Comparison of ENCODE assay signal across 18 cellular contexts in genomic region chr19:41912899-41913475, GRCh38. TPM values are rescaled to one million over a fixed set of nuclear protein-coding genes. Genes with fewer than 3 reads are reported as not detected.
DNase-seq lines count a peak whose midpoint lies in the region; ATAC-seq and TF ChIP-seq lines count a peak whose summit lies in the region.
"Had no signal": no experiment of that assay in that cellular context is flagged by ENCODE, and none has a peak within 500 bp of the region (broad histone marks: within the 10 kb centered on the region; RNA-seq: fewer than 3 reads in every experiment).

No MANE protein-coding gene starts in this region.

- peaks cover 5% of the 10 kb centered on the region; the same call in 1 of the 2 replicates for H3K4me1 ChIP-seq in HUES48 (ENCODE audit: control insufficient read depth, insufficient read depth, low read length)

- H3K4me3 Mint-ChIP-seq in central memory CD8-positive, alpha-beta T cell: no peak overlapping the region
- peak overlapping the region in 4 of 8 donors; percentile 32 to 82 (median 54) for H3K4me3 Mint-ChIP-seq in naive B cell
- H3K4me3 Mint-ChIP-seq in activated T-helper 1 cell treated with anti-CD3 and anti-CD28 coated beads, Interleukin-12 subunit alpha, Interleukin-12 subunit beta, Interleukin-2, Interleukin-4 antibody, amounts not matched to agents 30 ng/mL and 10 ng/mL and 1 ng/mL, durations not matched to agents 14 hours and 24 hours and 36 hours: no peak overlapping the region
- H3K4me3 Mint-ChIP-seq: activated B cell treated with CpG ODN at 0.5 μM for 24 hours had no signal

- H3K27me3 Mint-ChIP-seq in central memory CD8-positive, alpha-beta T cell: peaks cover 11% of the 10 kb centered on the region
- peaks cover 0 to 11% (median 4%) of the 10 kb centered on the region in 3 donors for H3K27me3 Mint-ChIP-seq in naive B cell
- H3K27me3 Mint-ChIP-seq in activated T-helper 1 cell treated with anti-CD3 and anti-CD28 coated beads, Interleukin-12 subunit alpha, Interleukin-12 subunit beta, Interleukin-2, Interleukin-4 antibody, amounts not matched to agents 30 ng/mL and 10 ng/mL and 1 ng/mL, durations not matched to agents 14 hours and 24 hours and 36 hours (ENCODE audit: insufficient read depth): peaks cover 23% of the 10 kb centered on the region

- TF ChIP-seq CTCF in coronary artery (IDR thresholded peaks at IDR 0.05): no peak

- peaks cover 98% of the 10 kb centered on the region for H3K27me3 ChIP-seq in HUES48 (ENCODE audit: control insufficient read depth, insufficient read depth, low read length)

- DNase-seq in DMS53 (lab: John Stamatoyannopoulos, UW) (peak; percentile 63), DMS53 treated with DMSO at 0.1 percent for 48 hours (lab: John Stamatoyannopoulos, UW; ENCODE audit: unreplicated experiment) (no peak), naive B cell (no peak), coronary artery (ENCODE audit: low spot score) (no peak), SHP77 (lab: John Stamatoyannopoulos, UW) (no peak)
- no peak for DNase-seq in central memory CD8-positive, alpha-beta T cell (ENCODE audit: low spot score in 2 of 2)
- no peak for DNase-seq in activated T-helper 1 cell treated with anti-CD3 and anti-CD28 coated beads, Interleukin-12 subunit alpha, Interleukin-12 subunit beta, Interleukin-2, Interleukin-4 antibody, amounts not matched to agents 30 ng/mL and 10 ng/mL and 1 ng/mL, durations not matched to agents 14 hours and 24 hours and 36 hours (ENCODE audit: low spot score)
- DNase-seq: activated B cell treated with CpG ODN at 0.5 μM for 24 hours, COR-L47, NCI-H524 treated with DMSO at 0.1 percent for 48 hours, SIG-M5, small intestine, transverse colon had no signal

- H3K27ac Mint-ChIP-seq in central memory CD8-positive, alpha-beta T cell (ENCODE audit: low read depth): peak overlapping the region; percentile 54
- peak overlapping the region in 1 of 6 donors; percentile 34 for H3K27ac Mint-ChIP-seq in naive B cell
- H3K27ac Mint-ChIP-seq in activated T-helper 1 cell treated with anti-CD3 and anti-CD28 coated beads, Interleukin-12 subunit alpha, Interleukin-12 subunit beta, Interleukin-2, Interleukin-4 antibody, amounts not matched to agents 30 ng/mL and 10 ng/mL and 1 ng/mL, durations not matched to agents 14 hours and 24 hours and 36 hours: no peak overlapping the region
- H3K27ac Mint-ChIP-seq: activated B cell treated with CpG ODN at 0.5 μM for 24 hours, nephron had no signal

- peak; percentile 18 for ATAC-seq in central memory CD8-positive, alpha-beta T cell (replicated peaks; ENCODE audit: extremely low read depth, poor library complexity, severe bottlenecking)
- peak; percentile 33 for ATAC-seq in naive B cell (ENCODE audit: low read depth in 2 of 2)
- ATAC-seq: esophagus mucosa had no signal

- no peaks in the 10 kb centered on the region for H3K9me3 Mint-ChIP-seq in central memory CD8-positive, alpha-beta T cell
- H3K9me3 Mint-ChIP-seq in naive B cell: no peaks in the 10 kb centered on the region
- no peaks in the 10 kb centered on the region for H3K9me3 Mint-ChIP-seq in activated T-helper 1 cell treated with anti-CD3 and anti-CD28 coated beads, Interleukin-12 subunit alpha, Interleukin-12 subunit beta, Interleukin-2, Interleukin-4 antibody, amounts not matched to agents 30 ng/mL and 10 ng/mL and 1 ng/mL, durations not matched to agents 14 hours and 24 hours and 36 hours
- H3K9me3 Mint-ChIP-seq: activated B cell treated with CpG ODN at 0.5 μM for 24 hours, nephron had no signal

- H3K27ac ChIP-seq in HUES48 (ENCODE audit: low read depth, low read length): no peak overlapping the region
- H3K27ac ChIP-seq in coronary artery: no peak overlapping the region
- H3K27ac ChIP-seq: transverse colon had no signal

- H3K4me1 Mint-ChIP-seq in central memory CD8-positive, alpha-beta T cell: peaks cover 35% of the 10 kb centered on the region
- peaks cover 38 to 50% (median 50%) of the 10 kb centered on the region in 3 donors for H3K4me1 Mint-ChIP-seq in naive B cell
- H3K4me1 Mint-ChIP-seq in activated T-helper 1 cell treated with anti-CD3 and anti-CD28 coated beads, Interleukin-12 subunit alpha, Interleukin-12 subunit beta, Interleukin-2, Interleukin-4 antibody, amounts not matched to agents 30 ng/mL and 10 ng/mL and 1 ng/mL, durations not matched to agents 14 hours and 24 hours and 36 hours (ENCODE audit: low read depth): peaks cover 15% of the 10 kb centered on the region

- intact Hi-C loops in activated T-helper 1 cell treated with anti-CD3 and anti-CD28 coated beads, Interleukin-12 subunit alpha, Interleukin-12 subunit beta, Interleukin-2, Interleukin-4 antibody, amounts not matched to agents 30 ng/mL and 10 ng/mL and 1 ng/mL, durations not matched to agents 14 hours and 24 hours and 36 hours (cut with micrococcal nuclease): no loop called here

- peak overlapping the region; percentile 51 for H3K4me3 ChIP-seq in HUES48 (ENCODE audit: low read depth, low read length)
- H3K4me3 ChIP-seq in coronary artery: no peak overlapping the region
- H3K4me3 ChIP-seq: transverse colon had no signal

- H3K9me3 ChIP-seq in HUES48 (ENCODE audit: control insufficient read depth, insufficient read depth, low read length): no peaks in the 10 kb centered on the region
- H3K9me3 ChIP-seq: transverse colon had no signal

- peaks cover 15% of the 10 kb centered on the region for H3K36me3 Mint-ChIP-seq in central memory CD8-positive, alpha-beta T cell (ENCODE audit: insufficient read depth)
- H3K36me3 Mint-ChIP-seq in naive B cell: no peaks in the 10 kb centered on the region
- H3K36me3 Mint-ChIP-seq in activated T-helper 1 cell treated with anti-CD3 and anti-CD28 coated beads, Interleukin-12 subunit alpha, Interleukin-12 subunit beta, Interleukin-2, Interleukin-4 antibody, amounts not matched to agents 30 ng/mL and 10 ng/mL and 1 ng/mL, durations not matched to agents 14 hours and 24 hours and 36 hours (ENCODE audit: low read depth): peaks cover 14% of the 10 kb centered on the region

- no peak overlapping the region for H3K9ac ChIP-seq in HUES48 (ENCODE audit: low read depth, low read length)

- H3K36me3 ChIP-seq in HUES48 (ENCODE audit: control insufficient read depth, insufficient read depth, low read length): no peaks in the 10 kb centered on the region
- H3K36me3 ChIP-seq: transverse colon had no signal

RNA-seq across cellular contexts. Expression of gene ERFL, which starts 15.3 kb away (rescaled TPM):
- not detected for polyA plus RNA-seq in naive B cell (ENCODE audit: low read depth in 6 of 6)
- 3.1 TPM in 2 replicates for total RNA-seq in activated T-helper 1 cell treated with anti-CD3 and anti-CD28 coated beads, Interleukin-12 subunit alpha, Interleukin-12 subunit beta, Interleukin-2, Interleukin-4 antibody, amounts not matched to agents 30 ng/mL and 10 ng/mL and 1 ng/mL, durations not matched to agents 14 hours and 24 hours and 36 hours
- total RNA-seq: cerebellum, esophagus mucosa had no signal

RNA-seq across cellular contexts. Expression of gene ARHGEF1, which starts 30.0 kb away (rescaled TPM):
- 100 to 1,000 TPM; 110 to 220 (median 122) TPM for polyA plus RNA-seq in naive B cell (ENCODE audit: low read depth in 6 of 6)
- 386 and 392 TPM in 2 replicates for total RNA-seq in activated T-helper 1 cell treated with anti-CD3 and anti-CD28 coated beads, Interleukin-12 subunit alpha, Interleukin-12 subunit beta, Interleukin-2, Interleukin-4 antibody, amounts not matched to agents 30 ng/mL and 10 ng/mL and 1 ng/mL, durations not matched to agents 14 hours and 24 hours and 36 hours

RNA-seq across cellular contexts. Expression of gene CD79A, which starts 35.9 kb away (rescaled TPM):
- 1,000 to 10,000 TPM; 3,426 to 4,601 (median 4,008) TPM for polyA plus RNA-seq in naive B cell (ENCODE audit: low read depth in 6 of 6)
- total RNA-seq in activated T-helper 1 cell treated with anti-CD3 and anti-CD28 coated beads, Interleukin-12 subunit alpha, Interleukin-12 subunit beta, Interleukin-2, Interleukin-4 antibody, amounts not matched to agents 30 ng/mL and 10 ng/mL and 1 ng/mL, durations not matched to agents 14 hours and 24 hours and 36 hours: 2.7 and 2.9 TPM in 2 replicates
- total RNA-seq: A172, cerebellum had no signal

RNA-seq across cellular contexts. Expression of gene RABAC1, which starts 46.1 kb away (rescaled TPM):
- 100 to 1,000 TPM; 218 to 268 (median 245) TPM for polyA plus RNA-seq in naive B cell (ENCODE audit: low read depth in 6 of 6)
- 36.2 and 41.3 TPM in 2 replicates for total RNA-seq in activated T-helper 1 cell treated with anti-CD3 and anti-CD28 coated beads, Interleukin-12 subunit alpha, Interleukin-12 subunit beta, Interleukin-2, Interleukin-4 antibody, amounts not matched to agents 30 ng/mL and 10 ng/mL and 1 ng/mL, durations not matched to agents 14 hours and 24 hours and 36 hours

RNA-seq across cellular contexts. Expression of gene RPS19, which starts 52.9 kb away (rescaled TPM):
- polyA plus RNA-seq in naive B cell (ENCODE audit: low read depth in 6 of 6): 1,000 to 10,000 TPM; 4,276 to 8,441 (median 6,198) TPM
- total RNA-seq in activated T-helper 1 cell treated with anti-CD3 and anti-CD28 coated beads, Interleukin-12 subunit alpha, Interleukin-12 subunit beta, Interleukin-2, Interleukin-4 antibody, amounts not matched to agents 30 ng/mL and 10 ng/mL and 1 ng/mL, durations not matched to agents 14 hours and 24 hours and 36 hours: 2,887 and 2,906 TPM in 2 replicates
